8 cellular contexts compared by ENCODE assay signal in genomic region chr3:97793415-97794019, GRCh38. TPM values are rescaled to one million over a fixed set of nuclear protein-coding genes. Genes with fewer than 3 reads are reported as not detected.
DNase-seq lines count a peak whose midpoint lies in the region; ATAC-seq and TF ChIP-seq lines count a peak whose summit lies in the region.

No MANE protein-coding gene starts in this region.

- H3K9ac ChIP-seq in NT2/D1 (ENCODE audit: insufficient read length, low read depth): no peak overlapping the region

- H3K27ac Mint-ChIP-seq in chondrocyte (ENCODE audit: unreplicated experiment): no peak overlapping the region

- no peaks in the 10 kb centered on the region for H3K4me1 ChIP-seq in NT2/D1 (ENCODE audit: insufficient read depth, insufficient read length)
- no peaks in the 10 kb centered on the region for H3K4me1 ChIP-seq in right lobe of liver

- H3K4me3 ChIP-seq in NT2/D1 (ENCODE audit: insufficient read length, low read depth) (no peak overlapping the region), right lobe of liver (no peak overlapping the region)

- H3K4me1 Mint-ChIP-seq in chondrocyte (ENCODE audit: low read depth): no peaks in the 10 kb centered on the region

- no peaks in the 10 kb centered on the region for H3K9me3 Mint-ChIP-seq in chondrocyte (ENCODE audit: low read depth)

- H3K9me3 ChIP-seq in NT2/D1 (ENCODE audit: insufficient read depth, low read length): no peaks in the 10 kb centered on the region
- H3K9me3 ChIP-seq in right lobe of liver: no peaks in the 10 kb centered on the region

- DNase-seq in DMS 273 (lab: John Stamatoyannopoulos, UW; ENCODE audit: unreplicated experiment) (peak; percentile 85), HT-29 (ENCODE audit: low spot score) (peak; percentile 85), NT2/D1 (ENCODE audit: low read depth, low spot score) (peak; percentile 13), chondrocyte (ENCODE audit: low spot score) (no peak), right lobe of liver (no peak), ecto neural progenitor cell (ENCODE audit: low spot score) (no peak), posterior cingulate gyrus (no peak)

- TF ChIP-seq CTCF in chondrocyte (IDR thresholded peaks at IDR 0.05) (peak; percentile 96), right lobe of liver (IDR thresholded peaks at IDR 0.05) (peak; percentile 82 to 86 (median 82))

- no peaks in the 10 kb centered on the region for H3K27me3 Mint-ChIP-seq in chondrocyte (ENCODE audit: low read depth)

- H3K27me3 ChIP-seq in NT2/D1 (ENCODE audit: insufficient read depth, insufficient read length): no peaks in the 10 kb centered on the region
- H3K27me3 ChIP-seq in right lobe of liver: no peaks in the 10 kb centered on the region

- H3K36me3 Mint-ChIP-seq in chondrocyte (ENCODE audit: low read depth): no peaks in the 10 kb centered on the region

- no peak overlapping the region for H3K4me3 Mint-ChIP-seq in chondrocyte (ENCODE audit: unreplicated experiment)

- TF ChIP-seq POLR2A in right lobe of liver (IDR thresholded peaks at IDR 0.05): no peak

- no peak overlapping the region for H3K27ac ChIP-seq in right lobe of liver

- ATAC-seq in GM19328 (IDR thresholded peaks at IDR 0.05; ENCODE audit: unreplicated experiment) (peak; percentile 52), right lobe of liver (peak; percentile 76 to 87 (median 81))

- intact Hi-C loops in right lobe of liver (cut with DNase I): loop anchor here (5.0 kb wide), 1 partner anchor 229 kb away; no protein-coding TSS in a partner anchor
- intact Hi-C loops in posterior cingulate gyrus (cut with DNase I): loop anchor here (1.0 kb wide), 1 partner anchor 230 kb away; no protein-coding TSS in a partner anchor

- no peaks in the 10 kb centered on the region for H3K36me3 ChIP-seq in NT2/D1 (ENCODE audit: insufficient read depth, insufficient read length, low read length)
- no peaks in the 10 kb centered on the region for H3K36me3 ChIP-seq in right lobe of liver

RNA-seq across cellular contexts. Expression of gene CRYBG3, which starts 28.3 kb away (rescaled TPM):
- 6.9 and 9.8 TPM in 2 replicates for total RNA-seq in HT-29 (2014; rRNA removed; shearing (Covaris generic))
- total RNA-seq in chondrocyte: 15.5 to 17.7 TPM (median 15.6 TPM) in 3 replicates
- total RNA-seq in right lobe of liver: 10 to 100 TPM in 1 of 6 experiments, 1 to 10 TPM in 5; 4.7 to 10.2 (median 5.0) TPM

RNA-seq across cellular contexts. Expression of gene ARL6, which starts 29.0 kb away (rescaled TPM):
- total RNA-seq in HT-29 (2014; rRNA removed; shearing (Covaris generic)): 2.7 and 3.7 TPM in 2 replicates
- total RNA-seq in chondrocyte: 4.5 to 8.0 TPM (median 4.7 TPM) in 3 replicates
- total RNA-seq in right lobe of liver: 1 to 10 TPM; 1.4 to 3.3 (median 2.6) TPM

Comparison
In these comparisons a context has a peak if more than half of its experiments do, and no peak if none do; other contexts are left out.
1. DNase-seq: peak in DMS 273 (single experiment), HT-29 (single experiment) and NT2/D1 (single experiment); none in chondrocyte (single experiment), right lobe of liver (0 of 3), ecto neural progenitor cell (single experiment) and posterior cingulate gyrus (0 of 10).